In the genomic region with DNA sequence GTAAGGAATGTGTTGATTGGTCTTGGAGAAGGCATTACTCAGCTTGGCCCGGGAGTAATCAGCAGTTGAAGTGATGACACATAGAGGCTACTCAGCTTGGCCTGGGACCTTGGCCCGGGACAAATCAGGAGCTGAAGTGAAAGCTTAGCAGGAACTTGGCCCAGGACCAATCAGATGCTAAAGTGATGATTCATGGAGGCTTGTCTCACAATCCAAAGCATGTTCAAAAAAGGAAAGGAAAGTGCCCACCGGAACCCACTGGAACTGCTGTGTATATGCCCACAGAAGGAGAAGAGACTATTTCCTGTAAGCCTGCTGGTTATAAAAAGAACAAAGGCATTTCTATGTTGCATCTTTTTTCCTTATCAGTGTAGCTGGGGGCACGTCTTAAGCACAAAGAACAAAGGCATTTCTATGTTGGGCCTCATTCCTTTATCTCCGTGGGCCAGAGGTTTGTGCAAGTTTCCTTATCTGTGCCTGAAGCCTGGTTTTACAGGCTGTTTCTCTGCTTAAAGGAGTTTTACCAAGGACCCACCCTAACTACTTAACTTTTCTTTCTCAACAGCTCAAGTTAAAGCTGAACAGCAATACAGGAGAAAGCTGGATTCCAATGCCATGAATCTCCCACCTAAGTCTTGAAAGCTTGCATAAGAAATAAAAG, we compare ENCODE assay signal across 11 cellular contexts.
DNase-seq lines count a peak whose midpoint lies in the region; TF ChIP-seq lines count a peak whose summit lies in the region.
"Had no signal": no experiment of that assay in that cellular context is flagged by ENCODE, and none has a peak within 500 bp of the region (broad histone marks: within the 10 kb centered on the region; RNA-seq: fewer than 3 reads in every experiment).

No MANE protein-coding gene starts in this region.

- peak overlapping the region in 4 of 7 donors; percentile 21 to 80 (median 61) for H3K27ac Mint-ChIP-seq in CD14-positive monocyte

- no peak overlapping the region for H4K91ac ChIP-seq in neuronal stem cell (ENCODE audit: low read depth, low read length, poor library complexity)

- H3K4me1 ChIP-seq in SJCRH30 (no peaks in the 10 kb centered on the region), neuronal stem cell (ENCODE audit: control insufficient read depth in 2 of 2, insufficient read depth in 1 of 2, low read depth in 1 of 2, low read length in 2 of 2) (no peaks in the 10 kb centered on the region), suprapubic skin (no peaks in the 10 kb centered on the region)

- H2BK12ac ChIP-seq in neuronal stem cell (ENCODE audit: low read length): no peak overlapping the region

- no CpG with 5 or more reads among the region's 5 CpGs for WGBS in neuronal stem cell (ENCODE audit: extremely low coverage in 2 of 2, insufficient read length in 2 of 2, insufficient replicate concordance in 1 of 2), 2 donors
- 28% methylated on average over 5 of the region's 5 CpGs for WGBS in suprapubic skin

- no peak overlapping the region for H3K4me3 ChIP-seq in SJCRH30
- H3K4me3 ChIP-seq in fibroblast of pulmonary artery (replicated peaks; ENCODE audit: low read depth, low read length): no peak overlapping the region
- H3K4me3 ChIP-seq in neuronal stem cell (ENCODE audit: low read length in 2 of 2): no peak overlapping the region
- H3K4me3 ChIP-seq in suprapubic skin: no peak overlapping the region

- no peak overlapping the region for H2BK5ac ChIP-seq in neuronal stem cell (ENCODE audit: low read length)

- H3K27me3 ChIP-seq in SJCRH30 (no peaks in the 10 kb centered on the region), neuronal stem cell (ENCODE audit: control insufficient read depth in 3 of 3, insufficient read depth in 3 of 3, low read depth in 1 of 3, low read length in 3 of 3) (no peaks in the 10 kb centered on the region), suprapubic skin (no peaks in the 10 kb centered on the region)

- H3K23ac ChIP-seq in neuronal stem cell (ENCODE audit: low read depth, low read length, poor library complexity): no peak overlapping the region

- H3K9me3 Mint-ChIP-seq in CD14-positive monocyte: peaks cover 0 to 13% (median 2%) of the 10 kb centered on the region in 7 donors

- H3K9ac ChIP-seq in neuronal stem cell (ENCODE audit: low read depth, low read length, poor library complexity): no peak overlapping the region

- peaks cover 16% of the 10 kb centered on the region for H3K4me1 Mint-ChIP-seq in CD14-positive monocyte

- H3K18ac ChIP-seq in neuronal stem cell (ENCODE audit: low read length): no peak overlapping the region

- H3K9me3 ChIP-seq in SJCRH30 (replicated peaks): no peaks in the 10 kb centered on the region
- H3K9me3 ChIP-seq in neuronal stem cell (replicated peaks in 1 of 2; ENCODE audit: control insufficient read depth in 2 of 2, insufficient read depth in 1 of 2, low read depth in 1 of 2, low read length in 2 of 2): no peaks in the 10 kb centered on the region
- H3K9me3 ChIP-seq in suprapubic skin: no peaks in the 10 kb centered on the region

- H3K4me3 Mint-ChIP-seq in CD14-positive monocyte: peak overlapping the region; percentile 24 to 62

- TF ChIP-seq CTCF in CD14-positive monocyte (IDR thresholded peaks at IDR 0.05) (no peak), fibroblast of pulmonary artery (IDR thresholded peaks at IDR 0.05; ENCODE audit: low read length, missing control alignments) (no peak), suprapubic skin (IDR thresholded peaks at IDR 0.05) (no peak)

- H2BK120ac ChIP-seq in neuronal stem cell (ENCODE audit: low read depth, low read length): no peak overlapping the region

- H3K4ac ChIP-seq in neuronal stem cell (ENCODE audit: low read length): no peak overlapping the region

- no peak overlapping the region for H3K27ac ChIP-seq in SJCRH30
- H3K27ac ChIP-seq in neuronal stem cell (replicated peaks; ENCODE audit: low read length): no peak overlapping the region
- no peak overlapping the region for H3K27ac ChIP-seq in suprapubic skin

- H3K79me1 ChIP-seq in neuronal stem cell (ENCODE audit: low read depth, low read length): no peaks in the 10 kb centered on the region

- no peaks in the 10 kb centered on the region for H3K27me3 Mint-ChIP-seq in CD14-positive monocyte (ENCODE audit: low read depth in 3 of 3)

- peak overlapping the region; percentile 68 for H2AFZ ChIP-seq in neuronal stem cell (ENCODE audit: low read length)

- intact Hi-C loops in CD14-positive monocyte (cut with micrococcal nuclease): no loop called here

- H3K36me3 Mint-ChIP-seq in CD14-positive monocyte: no peaks in the 10 kb centered on the region

- no peak for TF ChIP-seq POLR2A in suprapubic skin (IDR thresholded peaks at IDR 0.05)

- no peak for TF ChIP-seq EP300 in suprapubic skin (IDR thresholded peaks at IDR 0.05)

- H3K4me2 ChIP-seq in neuronal stem cell (ENCODE audit: insufficient read depth, low read length, poor library complexity, severe bottlenecking): no peak overlapping the region

- H2BK15ac ChIP-seq in neuronal stem cell (ENCODE audit: low read length): no peak overlapping the region

- DNase-seq in CD14-positive monocyte (ENCODE audit: low spot score) (peak; percentile 47), SJCRH30 (peak; percentile 23 to 42), fibroblast of pulmonary artery (ENCODE audit: low read depth) (peak; percentile 61), neuronal stem cell (ENCODE audit: low spot score) (no peak), suprapubic skin (ENCODE audit: low spot score in 2 of 2) (no peak), epidermal melanocyte (ENCODE audit: insufficient read length, low spot score) (no peak), HuH-7 (ENCODE audit: low spot score) (no peak), NCI-H2171 (lab: John Stamatoyannopoulos, UW) (no peak)
- DNase-seq: activated effector memory CD4-positive, alpha-beta T cell treated with Interleukin-2 at 50 U/mL for 16 hours; SIG-M5; stimulated activated CD4-positive, alpha-beta T cell treated with anti-CD3 and anti-CD28 coated beads, Interleukin-2, amount 100 ng/mL, for 48 hours had no signal

- no peak overlapping the region for H4K8ac ChIP-seq in neuronal stem cell (ENCODE audit: low read depth, low read length)

- H3K36me3 ChIP-seq in SJCRH30 (no peaks in the 10 kb centered on the region), neuronal stem cell (replicated peaks in 1 of 2; ENCODE audit: control insufficient read depth in 2 of 2, insufficient read depth in 2 of 2, low read length in 2 of 2) (no peaks in the 10 kb centered on the region), suprapubic skin (no peaks in the 10 kb centered on the region)

- H3K14ac ChIP-seq in neuronal stem cell (ENCODE audit: low read length): no peak overlapping the region

- no peak overlapping the region for H2AK5ac ChIP-seq in neuronal stem cell (ENCODE audit: low read depth, low read length)

Comparison
In these comparisons a context has a peak if more than half of its experiments do, and no peak if none do; other contexts are left out.
1. DNase-seq: peak in CD14-positive monocyte (single experiment), SJCRH30 (2 of 2) and fibroblast of pulmonary artery (single experiment); none in neuronal stem cell (single experiment), suprapubic skin (0 of 2), epidermal melanocyte (single experiment), HuH-7 (single experiment) and NCI-H2171 (single experiment).